In genomic region chr9:128818099-128818838, GRCh38 we compare ENCODE assay signal across 1 cellular context.
TF ChIP-seq lines count a peak whose summit lies in the region.

Gene ENDOG (plus strand): TSS chr9:128818500. CDS start chr9:128818685, 185 bp downstream.

TF ChIP-seq in HepG2, 621 proteins besides CTCF, POLR2A, EP300 and RAD21 (continued from another document and continues in another):
- TF ChIP-seq ZBTB20 (CRISPR knock-in tag; IDR thresholded peaks at IDR 0.05; ENCODE audit: borderline replicate concordance, low read depth) (0 out of 2 replicates have a peak, but pooled peaks have one; percentile 14), ZNF225 (CRISPR knock-in tag; IDR thresholded peaks at IDR 0.05) (no peak), ZNF350 (CRISPR knock-in tag; IDR thresholded peaks at IDR 0.05; ENCODE audit: borderline replicate concordance, low read depth) (peak; percentile 25; the same call in 1 of the 2 replicates), CCDC6 (CRISPR knock-in tag; IDR thresholded peaks at IDR 0.05) (0 out of 2 replicates have a peak, but pooled peaks have one; percentile 51), RNF2 (conservative IDR thresholded peaks at IDR 0.05; ENCODE audit: low read depth) (peak; percentile 61), ZNF292 (CRISPR knock-in tag; IDR thresholded peaks at IDR 0.05; ENCODE audit: borderline replicate concordance, low read depth) (peak; percentile 58; the same call in 1 of the 2 replicates), ZNF276 (CRISPR knock-in tag; IDR thresholded peaks at IDR 0.05; ENCODE audit: low read depth) (no peak), FOXC1 (CRISPR knock-in tag; IDR thresholded peaks at IDR 0.05; ENCODE audit: borderline replicate concordance) (no peak), ZSCAN9 (CRISPR knock-in tag; IDR thresholded peaks at IDR 0.05; ENCODE audit: borderline replicate concordance) (peak; percentile 70; the same call in 1 of the 2 replicates), XRCC5 (optimal IDR thresholded peaks at IDR 0.05; ENCODE audit: low read length) (peak; percentile 94), NFYC (CRISPR knock-in tag; IDR thresholded peaks at IDR 0.05) (peak; percentile 81), MEIS2 (CRISPR knock-in tag; IDR thresholded peaks at IDR 0.05) (peak; percentile 19; the same call in 1 of the 2 replicates), RFX5 (IDR thresholded peaks at IDR 0.05; ENCODE audit: low read depth, low read length) (0 out of 2 replicates have a peak, but pooled peaks have one; percentile 39), SP4 (CRISPR knock-in tag; IDR thresholded peaks at IDR 0.05) (0 out of 2 replicates have a peak, but pooled peaks have one; percentile 44), NFKBIZ (CRISPR knock-in tag; IDR thresholded peaks at IDR 0.05) (no peak), ZNF407 (CRISPR knock-in tag; IDR thresholded peaks at IDR 0.05; ENCODE audit: not compliant biosample characterization) (no peak), PTBP1 (IDR thresholded peaks at IDR 0.05; ENCODE audit: low read depth, low read length, poor library complexity, severe bottlenecking) (peak; percentile 34), FOXO1 (CRISPR knock-in tag; IDR thresholded peaks at IDR 0.05) (no peak; the same call in 1 of the 2 replicates), ZNF614 (CRISPR knock-in tag; IDR thresholded peaks at IDR 0.05; ENCODE audit: borderline replicate concordance) (peak; percentile 81), ASH2L (IDR thresholded peaks at IDR 0.05; ENCODE audit: insufficient read length, low read depth, low read length) (peak; percentile 50), ETV5 (CRISPR knock-in tag; IDR thresholded peaks at IDR 0.05; ENCODE audit: borderline replicate concordance) (peak; percentile 30; the same call in 1 of the 2 replicates), SRY (CRISPR knock-in tag; IDR thresholded peaks at IDR 0.05) (peak; percentile 3; the same call in 1 of the 2 replicates), ZNF552 (CRISPR knock-in tag; IDR thresholded peaks at IDR 0.05; ENCODE audit: borderline replicate concordance) (no peak), ZMYM2 (CRISPR knock-in tag; IDR thresholded peaks at IDR 0.05) (0 out of 2 replicates have a peak, but pooled peaks have one; percentile 40), MTF1 (CRISPR knock-in tag; IDR thresholded peaks at IDR 0.05) (no peak), KAT8 (CRISPR knock-in tag; IDR thresholded peaks at IDR 0.05) (peak; percentile 74), ZBTB46 (CRISPR knock-in tag; IDR thresholded peaks at IDR 0.05; ENCODE audit: borderline replicate concordance) (no peak), MXD3 (CRISPR knock-in tag; IDR thresholded peaks at IDR 0.05) (no peak), YEATS4 (CRISPR knock-in tag; IDR thresholded peaks at IDR 0.05; ENCODE audit: borderline replicate concordance) (peak; percentile 56; the same call in 1 of the 2 replicates), NR2F1 (CRISPR knock-in tag; IDR thresholded peaks at IDR 0.05) (no peak), ZNF672 (CRISPR knock-in tag; IDR thresholded peaks at IDR 0.05) (no peak), ZUFSP (CRISPR knock-in tag; IDR thresholded peaks at IDR 0.05; ENCODE audit: borderline replicate concordance) (no peak), ZNF776 (CRISPR knock-in tag; IDR thresholded peaks at IDR 0.05) (peak; percentile 26; the same call in 1 of the 2 replicates), ZNF770 (CRISPR knock-in tag; IDR thresholded peaks at IDR 0.05) (0 out of 2 replicates have a peak, but pooled peaks have one; percentile 11), ZNF792 (CRISPR knock-in tag; IDR thresholded peaks at IDR 0.05) (peak; percentile 73; the same call in 1 of the 2 replicates), KAT2B (IDR thresholded peaks at IDR 0.05; ENCODE audit: borderline replicate concordance, low read depth, low read length) (no peak), SRF (IDR thresholded peaks at IDR 0.05; ENCODE audit: low read depth, low read length) (no peak), SIN3A (IDR thresholded peaks at IDR 0.05; ENCODE audit: borderline replicate concordance, low read depth, low read length) (peak; percentile 58; the same call in 1 of the 2 replicates), HNRNPLL (IDR thresholded peaks at IDR 0.05; ENCODE audit: low read depth, low read length, poor library complexity, severe bottlenecking) (peak; percentile 73), FOXK1 (CRISPR knock-in tag; IDR thresholded peaks at IDR 0.05; ENCODE audit: borderline replicate concordance, low read depth) (peak; percentile 70; the same call in 1 of the 2 replicates)
